ENCODE assay signal across 9 cellular contexts in genomic region chr9:92770005-92770995, GRCh38. TPM values are rescaled to one million over a fixed set of nuclear protein-coding genes. Genes with fewer than 3 reads are reported as not detected.
A peak's percentile ranks its signal among the peaks of the same experiment; 100 is the strongest.
DNase-seq lines count a peak whose midpoint lies in the region; ATAC-seq and TF ChIP-seq lines count a peak whose summit lies in the region.
"Had no signal": no experiment of that assay in that cellular context is flagged by ENCODE, and none has a peak within 500 bp of the region (broad histone marks: within the 10 kb centered on the region; RNA-seq: fewer than 3 reads in every experiment).

No MANE protein-coding gene starts in this region.

- in situ Hi-C loops in HAP-1 (cut with MboI; ENCODE audit: low sequenced_read_pairs), result no loop called here

- H3K4me1 Mint-ChIP-seq in activated T-cell treated with anti-CD3 and anti-CD28 coated beads, Interleukin-2, amount 50 U/mL, for 72 hours (ENCODE audit: low read depth), result peaks cover 31% of the 10 kb centered on the region

- no peak for TF ChIP-seq POLR2A in upper lobe of left lung (IDR thresholded peaks at IDR 0.05)

- no peaks in the 10 kb centered on the region for H3K27me3 Mint-ChIP-seq in activated T-cell treated with anti-CD3 and anti-CD28 coated beads, Interleukin-2, amount 50 U/mL, for 72 hours (ENCODE audit: low read depth)

- H3K9me3 ChIP-seq in OCI-LY1 (ENCODE audit: low read length), result no peaks in the 10 kb centered on the region
- H3K9me3 ChIP-seq in upper lobe of left lung, result no peaks in the 10 kb centered on the region
- no peaks in the 10 kb centered on the region for H3K9me3 ChIP-seq in HAP-1

- no peaks in the 10 kb centered on the region for H3K36me3 Mint-ChIP-seq in activated T-cell treated with anti-CD3 and anti-CD28 coated beads, Interleukin-2, amount 50 U/mL, for 72 hours (ENCODE audit: insufficient read depth in 2 of 2)

- no peaks in the 10 kb centered on the region for H3K36me3 ChIP-seq in OCI-LY1 (ENCODE audit: insufficient read depth, low read length)
- H3K36me3 ChIP-seq in upper lobe of left lung, result no peaks in the 10 kb centered on the region
- no peaks in the 10 kb centered on the region for H3K36me3 ChIP-seq in HAP-1 (replicated peaks)

- no peak for DNase-seq in activated T-cell treated with anti-CD3 and anti-CD28 coated beads, Interleukin-2, amount 50 U/mL, for 72 hours
- DNase-seq in activated T-cell treated with anti-CD3 and anti-CD28 coated beads for 4 hours, result no peak
- DNase-seq in fibroblast of villous mesenchyme (ENCODE audit: low read depth), result peak; percentile 35
- DNase-seq in upper lobe of left lung, result peak in 1 of 2 donors; percentile 53
- no peak for DNase-seq in NCI-H2227 treated with DMSO at 0.1 percent for 48 hours (lab: John Stamatoyannopoulos, UW)
- no peak for DNase-seq in SW 1271 (lab: John Stamatoyannopoulos, UW)
- no peak for DNase-seq in HAP-1 (ENCODE audit: low spot score in 2 of 2)
- DNase-seq: kidney had no signal

- no peaks in the 10 kb centered on the region for H3K9me2 ChIP-seq in OCI-LY1 (ENCODE audit: low read depth, low read length)

- ATAC-seq in activated T-cell treated with anti-CD3 and anti-CD28 coated beads, Interleukin-2, amount 50 U/mL, for 72 hours (replicated peaks in 1 of 2), result no peak
- peak; percentile 39 to 43 for ATAC-seq in upper lobe of left lung (ENCODE audit: low FRiP score in 2 of 2)

- H3K4me3 ChIP-seq in OCI-LY1 (ENCODE audit: low read depth, low read length, poor library complexity, severe bottlenecking) (no peak overlapping the region), fibroblast of villous mesenchyme (ENCODE audit: low read depth, low read length) (no peak overlapping the region), upper lobe of left lung (no peak overlapping the region), HAP-1 (no peak overlapping the region)

- peak overlapping the region; percentile 44 for H3K27ac ChIP-seq in OCI-LY1 (ENCODE audit: low read depth, low read length, poor library complexity, severe bottlenecking)
- H3K27ac ChIP-seq in upper lobe of left lung, result peak overlapping the region; percentile 62 to 79 (median 76)

- no peaks in the 10 kb centered on the region for H3K9me3 Mint-ChIP-seq in activated T-cell treated with anti-CD3 and anti-CD28 coated beads, Interleukin-2, amount 50 U/mL, for 72 hours

- no peak overlapping the region for H3K4me3 Mint-ChIP-seq in activated T-cell treated with anti-CD3 and anti-CD28 coated beads, Interleukin-2, amount 50 U/mL, for 72 hours

- H3K27me3 ChIP-seq in OCI-LY1 (ENCODE audit: insufficient read depth, low read length) (no peaks in the 10 kb centered on the region), upper lobe of left lung (no peaks in the 10 kb centered on the region), HAP-1 (ENCODE audit: low read depth) (no peaks in the 10 kb centered on the region)

- H3K4me1 ChIP-seq in OCI-LY1 (ENCODE audit: insufficient read depth, low read length, severe bottlenecking) (peaks cover 28% of the 10 kb centered on the region), upper lobe of left lung (peaks cover 13 to 22% (median 20%) of the 10 kb centered on the region in 4 donors), HAP-1 (peaks cover 6% of the 10 kb centered on the region)

- H3F3A ChIP-seq in OCI-LY1 (ENCODE audit: insufficient read depth, low read length), result no peaks in the 10 kb centered on the region

- H2AFZ ChIP-seq in OCI-LY1 (ENCODE audit: low read length), result peak overlapping the region; percentile 14

- peak in 1 of 4 donors; percentile 33 for TF ChIP-seq EP300 in upper lobe of left lung (IDR thresholded peaks at IDR 0.05)

- peak overlapping the region; percentile 2; the same call in 1 of the 2 replicates for H3K4me2 ChIP-seq in OCI-LY1 (ENCODE audit: low read length)

- H3K9ac ChIP-seq in OCI-LY1 (ENCODE audit: low read length), result no peak overlapping the region

- TF ChIP-seq CTCF in OCI-LY1 (IDR thresholded peaks at IDR 0.05; ENCODE audit: low read length) (no peak), fibroblast of villous mesenchyme (IDR thresholded peaks at IDR 0.05; ENCODE audit: insufficient read depth, low read depth, low read length) (no peak), upper lobe of left lung (IDR thresholded peaks at IDR 0.05) (no peak)

- no peaks in the 10 kb centered on the region for H4K20me1 ChIP-seq in OCI-LY1 (ENCODE audit: insufficient read depth, low read length)

- no peaks in the 10 kb centered on the region for H3K79me2 ChIP-seq in OCI-LY1 (ENCODE audit: insufficient read depth, low read length)

- peak overlapping the region; percentile 22 for H3K27ac Mint-ChIP-seq in activated T-cell treated with anti-CD3 and anti-CD28 coated beads, Interleukin-2, amount 50 U/mL, for 72 hours

- 52 to 67% methylated on average over 6 to 9 of the region's 9 CpGs for WGBS in upper lobe of left lung, 2 donors

RNA-seq across cellular contexts. Expression of gene BICD2, which starts 5.7 kb away (rescaled TPM):
- 10 to 100 TPM; 15.4 to 15.5 TPM for total RNA-seq in activated T-cell treated with anti-CD3 and anti-CD28 coated beads, Interleukin-2, amount 50 U/mL, for 72 hours
- total RNA-seq in fibroblast of villous mesenchyme (37.4 and 40.6 TPM in 2 replicates), upper lobe of left lung (10 to 100 TPM; 33.8 to 50.1 (median 45.1) TPM)

Comparison
In these comparisons a context has a peak if more than half of its experiments do, and no peak if none do; other contexts are left out.
1. ATAC-seq: peak in upper lobe of left lung (2 of 2); none in activated T-cell treated with anti-CD3 and anti-CD28 coated beads, Interleukin-2, amount 50 U/mL, for 72 hours (0 of 2).